In genomic region chr1:55213029-55213884, GRCh38 we compare ENCODE assay signal across 8 cellular contexts. TPM values are rescaled to one million over a fixed set of nuclear protein-coding genes. Genes with fewer than 3 reads are reported as not detected.
DNase-seq lines count a peak whose midpoint lies in the region; ATAC-seq, FAIRE-seq and TF ChIP-seq lines count a peak whose summit lies in the region.

No MANE protein-coding gene starts in this region.

- H3K27ac ChIP-seq in Peyer's patch: peak overlapping the region; percentile 93 to 99 (median 97)
- peak overlapping the region; percentile 92 to 98 for H3K27ac ChIP-seq in prostate gland

- no peak for TF ChIP-seq POLR2A in Peyer's patch (IDR thresholded peaks at IDR 0.05)
- TF ChIP-seq POLR2A in prostate gland (IDR thresholded peaks at IDR 0.05): no peak

- no peaks in the 10 kb centered on the region for H3K27me3 ChIP-seq in Peyer's patch
- H3K27me3 ChIP-seq in prostate gland (replicated peaks; ENCODE audit: insufficient read depth): no peaks in the 10 kb centered on the region

- no peak for ATAC-seq in left colon
- ATAC-seq in GM19035 (IDR thresholded peaks at IDR 0.05; ENCODE audit: unreplicated experiment): no peak
- no peak for ATAC-seq in HG02981 (IDR thresholded peaks at IDR 0.05; ENCODE audit: unreplicated experiment)

- WGBS in prostate gland: 46% methylated on average over 11 of the region's 11 CpGs

- peak overlapping the region; percentile 79 to 98 (median 86) for H3K4me3 ChIP-seq in Peyer's patch
- H3K4me3 ChIP-seq in epithelial cell of esophagus (ENCODE audit: low read length): peak overlapping the region; percentile 78
- peak overlapping the region; percentile 80 to 85 for H3K4me3 ChIP-seq in prostate gland

- intact Hi-C loops in prostate gland (cut with DNase I): loop anchor here (5.0 kb wide), 1 partner anchor 71 kb away; no protein-coding TSS in a partner anchor
- intact Hi-C loops in left colon (cut with DNase I, micrococcal nuclease): no loop called here

- H3K36me3 ChIP-seq in Peyer's patch: no peaks in the 10 kb centered on the region
- no peaks in the 10 kb centered on the region for H3K36me3 ChIP-seq in prostate gland

- DNase-seq in GM19239 (ENCODE audit: insufficient read length, low spot score) (no peak), Peyer's patch (peak in 1 of 3 donors; percentile 49), epithelial cell of esophagus (ENCODE audit: low read depth) (no peak), prostate gland (ENCODE audit: low spot score) (no peak), left colon (no peak)
- DNase-seq in effector CD4-positive, alpha-beta T cell: no peak

- peak; percentile 64 for FAIRE-seq in GM19239 (lab: Jason Lieb, UNC)

- no peak for TF ChIP-seq CTCF in Peyer's patch (IDR thresholded peaks at IDR 0.05)
- TF ChIP-seq CTCF in epithelial cell of esophagus (IDR thresholded peaks at IDR 0.05; ENCODE audit: insufficient read depth, low read depth, low read length, missing control alignments): no peak
- TF ChIP-seq CTCF in prostate gland (IDR thresholded peaks at IDR 0.05): no peak

- H3K9me3 ChIP-seq in Peyer's patch (no peaks in the 10 kb centered on the region), prostate gland (no peaks in the 10 kb centered on the region)

- H3K4me1 ChIP-seq in Peyer's patch (peaks cover 0 to 63% (median 12%) of the 10 kb centered on the region in 4 donors), prostate gland (replicated peaks) (peaks cover 3% of the 10 kb centered on the region)

RNA-seq across cellular contexts. Expression of gene USP24, which starts 1.9 kb away (rescaled TPM):
- 100 to 1,000 TPM in 1 of 4 donors, 10 to 100 TPM in 3; 37.1 to 130 (median 47.0) TPM for total RNA-seq in Peyer's patch
- total RNA-seq in prostate gland: 10 to 100 TPM; 29.7 to 44.6 TPM
- 10 to 100 TPM; 33.5 to 35.2 TPM for total RNA-seq in left colon
